Comparison of ENCODE assay signal across 1 cellular context in the genomic region with DNA sequence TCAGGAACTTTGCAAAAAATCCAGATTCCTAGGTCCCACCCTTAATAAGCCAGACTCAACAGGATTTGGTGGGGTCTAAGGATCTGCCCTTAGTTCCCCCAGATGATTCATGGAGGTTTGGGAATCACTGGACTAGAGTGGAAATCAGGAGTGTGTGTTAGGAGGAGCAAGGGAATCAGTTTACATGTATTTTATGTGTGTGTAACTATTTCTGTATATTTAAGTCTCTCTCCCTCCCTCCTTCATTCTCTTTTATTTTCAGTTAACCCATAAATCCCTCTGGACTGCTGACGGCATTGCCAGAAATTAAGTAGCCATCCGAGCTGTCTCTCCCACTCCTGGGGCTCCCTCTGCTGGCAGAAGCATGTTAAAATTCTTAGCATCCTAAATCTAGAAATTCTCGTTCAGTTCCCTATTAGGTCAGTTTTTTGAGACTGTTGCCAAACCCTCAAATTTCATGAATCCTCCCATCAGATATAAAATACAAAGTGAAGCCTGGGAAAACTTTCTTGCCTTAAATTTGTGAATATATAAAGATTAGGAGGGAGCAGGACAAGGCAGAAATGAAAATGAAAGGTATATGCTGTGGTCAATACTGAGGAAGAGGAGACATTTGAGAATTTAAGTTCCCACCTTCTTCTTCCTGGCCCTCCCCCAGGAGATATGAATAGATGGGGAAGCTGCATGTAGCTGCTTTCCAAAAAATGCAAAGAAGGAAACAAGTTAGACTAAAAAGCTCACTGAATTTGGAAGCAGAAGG.
TF ChIP-seq lines count a peak whose summit lies in the region.

No MANE protein-coding gene starts in this region.

TF ChIP-seq in H1, 55 proteins besides CTCF, POLR2A, EP300 and RAD21:
- no peak for TF ChIP-seq MAFK (IDR thresholded peaks at IDR 0.05; ENCODE audit: low read depth, low read length)
- TF ChIP-seq, protein P1, sequence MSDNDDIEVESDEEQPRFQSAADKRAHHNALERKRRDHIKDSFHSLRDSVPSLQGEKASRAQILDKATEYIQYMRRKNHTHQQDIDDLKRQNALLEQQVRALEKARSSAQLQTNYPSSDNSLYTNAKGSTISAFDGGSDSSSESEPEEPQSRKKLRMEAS (IDR thresholded peaks at IDR 0.05) = no peak
- TF ChIP-seq TCF12 (IDR thresholded peaks at IDR 0.05; ENCODE audit: low read depth, low read length) = no peak
- no peak for TF ChIP-seq FOSL1 (IDR thresholded peaks at IDR 0.05; ENCODE audit: insufficient read depth, low read depth, low read length)
- no peak for TF ChIP-seq CEBPB (IDR thresholded peaks at IDR 0.05; ENCODE audit: low read depth, low read length)
- no peak for TF ChIP-seq TAF7 (optimal IDR thresholded peaks at IDR 0.05; ENCODE audit: borderline replicate concordance, low read depth, low read length)
- TF ChIP-seq CBX5 (IDR thresholded peaks at IDR 0.05; ENCODE audit: low read depth, low read length) = no peak
- no peak for TF ChIP-seq JUND (IDR thresholded peaks at IDR 0.05; ENCODE audit: low read length)
- no peak for TF ChIP-seq POU5F1 (IDR thresholded peaks at IDR 0.05; ENCODE audit: low read depth, low read length)
- TF ChIP-seq SAP30 (IDR thresholded peaks at IDR 0.05; ENCODE audit: insufficient read depth, insufficient replicate concordance, low read length) = no peak
- no peak for TF ChIP-seq TAF1 (IDR thresholded peaks at IDR 0.05; ENCODE audit: low read depth, low read length)
- no peak for TF ChIP-seq SP1 (IDR thresholded peaks at IDR 0.05; ENCODE audit: low read depth, low read length)
- TF ChIP-seq NANOG (IDR thresholded peaks at IDR 0.05; ENCODE audit: insufficient read depth, low read depth, low read length, poor library complexity, severe bottlenecking) = no peak
